ENCODE assay signal across 16 cellular contexts in the genomic region with DNA sequence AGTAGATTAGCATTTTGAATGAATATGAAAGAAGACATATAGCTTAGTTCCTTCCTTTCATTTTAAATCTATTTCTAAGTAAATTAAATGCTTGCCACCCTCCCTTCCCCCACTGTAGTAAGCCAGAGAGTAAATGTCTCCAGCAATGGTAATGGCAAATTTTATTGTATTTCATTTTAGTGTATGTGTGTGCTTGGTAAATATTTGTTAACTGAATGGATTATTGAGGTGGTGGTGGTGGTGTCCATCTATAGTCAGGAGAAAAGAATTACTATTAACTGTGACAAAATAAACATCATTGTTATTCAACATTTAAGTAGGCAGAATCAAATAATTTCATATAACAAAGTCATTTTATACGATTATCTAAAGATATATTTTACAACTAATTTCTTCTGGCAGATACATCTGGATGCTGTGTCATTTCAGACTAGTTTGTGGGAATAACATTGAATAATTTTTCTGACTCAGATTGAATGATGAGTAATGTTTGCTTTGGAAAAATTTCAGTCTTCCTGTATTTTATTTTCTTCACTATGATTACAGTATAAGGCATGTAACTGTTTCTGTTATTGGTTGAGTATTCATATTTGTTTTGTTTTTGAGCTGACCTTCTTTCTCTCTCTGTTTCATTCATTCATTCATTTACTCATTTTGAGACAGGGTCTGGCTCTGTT. TPM values are rescaled to one million over a fixed set of nuclear protein-coding genes. Genes with fewer than 3 reads are reported as not detected.
DNase-seq lines count a peak whose midpoint lies in the region; ATAC-seq, FAIRE-seq and TF ChIP-seq lines count a peak whose summit lies in the region.
"Had no signal": no experiment of that assay in that cellular context is flagged by ENCODE, and none has a peak within 500 bp of the region (broad histone marks: within the 10 kb centered on the region; RNA-seq: fewer than 3 reads in every experiment).

No MANE protein-coding gene starts in this region.

- no peaks in the 10 kb centered on the region for H3K27me3 ChIP-seq in mammary epithelial cell (ENCODE audit: insufficient read depth, low read length)
- H3K27me3 ChIP-seq in colonic mucosa = no peaks in the 10 kb centered on the region
- H3K27me3 ChIP-seq: thyroid gland had no signal

- H3K4me1 ChIP-seq in A549 (peaks cover 10% of the 10 kb centered on the region; the same call in 1 of the 3 replicates), mammary epithelial cell (ENCODE audit: insufficient read depth, low read length) (peaks cover 11% of the 10 kb centered on the region), colonic mucosa (no peaks in the 10 kb centered on the region)

- TF ChIP-seq CTCF in A549 (IDR thresholded peaks at IDR 0.05) (no peak), mammary epithelial cell (conservative IDR thresholded peaks at IDR 0.05 in 1 of 2, IDR thresholded peaks at IDR 0.05 in 1 of 2; ENCODE audit: extremely low read depth in 1 of 2, insufficient read depth in 1 of 2, low read depth in 1 of 2, low read length in 2 of 2) (no peak), colonic mucosa (IDR thresholded peaks at IDR 0.05) (no peak)

- no peak for DNase-seq in A549 (ENCODE audit: low read depth in 1 of 2, low spot score in 1 of 2)
- peak; percentile 77 for DNase-seq in NCI-H146 treated with DMSO at 0.1 percent for 48 hours (lab: John Stamatoyannopoulos, UW; ENCODE audit: unreplicated experiment)
- peak; percentile 53 for DNase-seq in mammary epithelial cell
- DNase-seq in hepatic stellate cell (ENCODE audit: low spot score) = peak; percentile 19
- DNase-seq in colonic mucosa = no peak
- no peak for DNase-seq in NK-92 (lab: John Stamatoyannopoulos, UW; ENCODE audit: unreplicated experiment)
- DNase-seq in NCI-H526 (lab: John Stamatoyannopoulos, UW) = no peak
- no peak for DNase-seq in activated gamma-delta T cell treated with Interleukin-2 at 50 U/mL for 16 hours
- DNase-seq: activated CD4-positive, alpha-beta T cell treated with anti-CD3 and anti-CD28 coated beads, Interleukin-2, amount 10 ng/mL, durations not matched to agents 7 days and 5 days; activated T-cell treated with anti-CD3 and anti-CD28 coated beads, Interleukin-2, amount 50 U/mL, for 24 hours; DMS 273 treated with DMSO at 0.1 percent for 48 hours; MV-4-11; NCI-H226; T-helper 17 cell; thyroid gland had no signal

- no TSS peak for BruUV-seq in mammary epithelial cell (replicated peaks; lab: Mats Ljungman, UMichigan)

- CTCF ChIA-PET in A549 (lab: Yijun Ruan, JAX) = no interaction called here
- CTCF ChIA-PET in mammary epithelial cell (lab: Charles Lee; ENCODE audit: low non-redundant PET) = no interaction called here

- in situ Hi-C loops in mammary epithelial cell (cut with MboI; ENCODE audit: low sequenced_read_pairs in 2 of 2) = no loop called here

- no peaks in the 10 kb centered on the region for H3K9me3 ChIP-seq in A549
- H3K9me3 ChIP-seq in mammary epithelial cell (replicated peaks; ENCODE audit: insufficient read depth, low read length) = no peaks in the 10 kb centered on the region
- no peaks in the 10 kb centered on the region for H3K9me3 ChIP-seq in colonic mucosa
- H3K9me3 ChIP-seq: thyroid gland had no signal

- H3K4me2 ChIP-seq in A549 (0 out of 3 replicates have a peak overlapping the region, but pooled peaks have one; percentile 14), mammary epithelial cell (ENCODE audit: insufficient read depth, low read depth, low read length) (peak overlapping the region; percentile 41)

- H3K36me3 ChIP-seq in mammary epithelial cell (ENCODE audit: insufficient read depth, low read length) (no peaks in the 10 kb centered on the region), colonic mucosa (no peaks in the 10 kb centered on the region)
- H3K36me3 ChIP-seq: thyroid gland had no signal

- POLR2A ChIA-PET in A549 (lab: Yijun Ruan, JAX) = no interaction called here

- TF ChIP-seq RAD21 in A549 (conservative IDR thresholded peaks at IDR 0.05 in 1 of 2, IDR thresholded peaks at IDR 0.05 in 1 of 2) = no peak

- no peak overlapping the region for H3K9ac ChIP-seq in mammary epithelial cell (ENCODE audit: insufficient read depth, low read length)
- H3K9ac ChIP-seq in colonic mucosa (ENCODE audit: low read depth in 2 of 2, low read length in 2 of 2) = no peak overlapping the region

- intact Hi-C loops in mammary epithelial cell (cut with micrococcal nuclease) (no loop called here), colonic mucosa (cut with DNase I) (no loop called here)

- no peaks in the 10 kb centered on the region for H4K20me1 ChIP-seq in mammary epithelial cell (ENCODE audit: insufficient read depth, low read length)

- H2AFZ ChIP-seq in mammary epithelial cell (ENCODE audit: low read depth, low read length) = no peak overlapping the region

- no peak for ATAC-seq in A549
- ATAC-seq: T-helper 17 cell had no signal

- TF ChIP-seq EP300 in A549 (IDR thresholded peaks at IDR 0.05) = no peak

- 0% methylated on average over 1 of the region's 1 CpG for WGBS in A549 (ENCODE audit: missing lambda C conversion rate)
- 6% methylated on average over 1 of the region's 1 CpG for WGBS in mammary epithelial cell (ENCODE audit: low coverage, missing lambda C conversion rate)

- dilution Hi-C loops in mammary epithelial cell (cut with HindIII; ENCODE audit: low sequenced_read_pairs) = no loop called here

- no peak overlapping the region for H3K27ac ChIP-seq in A549
- no peak overlapping the region for H3K27ac ChIP-seq in mammary epithelial cell (ENCODE audit: insufficient read depth, low read depth, low read length)
- H3K27ac ChIP-seq in colonic mucosa = no peak overlapping the region
- H3K27ac ChIP-seq: thyroid gland had no signal

- H3K4me3 ChIP-seq in A549 (no peak overlapping the region), mammary epithelial cell (replicated peaks in 1 of 3; ENCODE audit: insufficient read depth in 1 of 3, low read depth in 2 of 3, low read length in 3 of 3) (no peak overlapping the region), colonic mucosa (no peak overlapping the region)
- H3K4me3 ChIP-seq: thyroid gland had no signal

- no peak for FAIRE-seq in A549 (lab: Jason Lieb, UNC)

- H3K79me2 ChIP-seq in mammary epithelial cell (ENCODE audit: insufficient read depth, low read length) = no peaks in the 10 kb centered on the region

- no peak for TF ChIP-seq POLR2A in A549 (IDR thresholded peaks at IDR 0.05; ENCODE audit: low read length)

TF ChIP-seq in A549, 52 proteins besides CTCF, POLR2A, EP300 and RAD21:
- TF ChIP-seq ZNF302 (CRISPR knock-in tag; IDR thresholded peaks at IDR 0.05) (no peak), ZC3H11A (IDR thresholded peaks at IDR 0.05) (no peak), POLR2AphosphoS2 (conservative IDR thresholded peaks at IDR 0.05; ENCODE audit: low read length) (no peak), PHF8 (IDR thresholded peaks at IDR 0.05; ENCODE audit: borderline replicate concordance, low read depth) (no peak), CBX2 (IDR thresholded peaks at IDR 0.05; ENCODE audit: borderline replicate concordance, low read depth) (no peak), EHMT2 (IDR thresholded peaks at IDR 0.05; ENCODE audit: low read depth) (no peak), SMC3 (IDR thresholded peaks at IDR 0.05) (no peak), NFE2L2 (conservative IDR thresholded peaks at IDR 0.05; ENCODE audit: low read length) (no peak), HOXB13 (CRISPR knock-in tag; IDR thresholded peaks at IDR 0.05; ENCODE audit: low read depth) (no peak), HOXB5 (CRISPR knock-in tag; IDR thresholded peaks at IDR 0.05) (no peak), MAFK (IDR thresholded peaks at IDR 0.05; ENCODE audit: partially characterized antibody) (no peak), CEBPB (IDR thresholded peaks at IDR 0.05) (no peak), MAZ (IDR thresholded peaks at IDR 0.05; ENCODE audit: borderline replicate concordance, low read depth, low read length) (no peak), GATA3 (IDR thresholded peaks at IDR 0.05; ENCODE audit: borderline replicate concordance) (no peak), RNF2 (IDR thresholded peaks at IDR 0.05; ENCODE audit: borderline replicate concordance, low read depth) (no peak), ZSCAN20 (CRISPR knock-in tag; IDR thresholded peaks at IDR 0.05) (no peak), HEYL (CRISPR knock-in tag; IDR thresholded peaks at IDR 0.05) (no peak)
- TF ChIP-seq, protein P1, sequence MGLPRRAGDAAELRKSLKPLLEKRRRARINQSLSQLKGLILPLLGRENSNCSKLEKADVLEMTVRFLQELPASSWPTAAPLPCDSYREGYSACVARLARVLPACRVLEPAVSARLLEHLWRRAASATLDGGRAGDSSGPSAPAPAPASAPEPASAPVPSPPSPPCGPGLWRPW (IDR thresholded peaks at IDR 0.05) = no peak
- TF ChIP-seq, protein P2, sequence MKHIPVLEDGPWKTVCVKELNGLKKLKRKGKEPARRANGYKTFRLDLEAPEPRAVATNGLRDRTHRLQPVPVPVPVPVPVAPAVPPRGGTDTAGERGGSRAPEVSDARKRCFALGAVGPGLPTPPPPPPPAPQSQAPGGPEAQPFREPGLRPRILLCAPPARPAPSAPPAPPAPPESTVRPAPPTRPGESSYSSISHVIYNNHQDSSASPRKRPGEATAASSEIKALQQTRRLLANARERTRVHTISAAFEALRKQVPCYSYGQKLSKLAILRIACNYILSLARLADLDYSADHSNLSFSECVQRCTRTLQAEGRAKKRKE (CRISPR knock-in tag; IDR thresholded peaks at IDR 0.05; ENCODE audit: low read depth) = no peak
- TF ChIP-seq, protein P3, sequence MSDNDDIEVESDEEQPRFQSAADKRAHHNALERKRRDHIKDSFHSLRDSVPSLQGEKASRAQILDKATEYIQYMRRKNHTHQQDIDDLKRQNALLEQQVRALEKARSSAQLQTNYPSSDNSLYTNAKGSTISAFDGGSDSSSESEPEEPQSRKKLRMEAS (IDR thresholded peaks at IDR 0.05) = no peak

RNA-seq across cellular contexts. Expression of a gene that starts 18.3 kb away (rescaled TPM):
- polyA plus RNA-seq in A549 (2011; rRNA removed) (not detected in 2 replicates), A549 (2017; fragmentation: RNase III; extraction: RNeasy Plus Mini Kit Qiagen cat#74134 plus additional on column Dnase treatment) (not detected in 3 replicates), mammary epithelial cell (not detected)
- polyA plus RNA-seq in A549 (2012; cell fraction: cytosol; rRNA removed) = not detected in 2 replicates
- not detected in 2 replicates for polyA plus RNA-seq in A549 (2012; cell fraction: nucleus; rRNA removed)
- not detected in 2 replicates for polyA minus RNA-seq in A549 (2011; rRNA and poly(A)+ RNA removed)
- total RNA-seq in mammary epithelial cell (under 1 TPM in 1 of 2 donors, not detected in 1; 0.50 TPM), colonic mucosa (1 to 10 TPM in 1 of 2 donors, under 1 TPM in 1; 0.59 to 1.7 TPM)
- not detected for polyA minus RNA-seq in mammary epithelial cell
- total RNA-seq: activated CD4-positive, alpha-beta T cell treated with anti-CD3 and anti-CD28 coated beads, Interleukin-2, amount 10 ng/mL, durations not matched to agents 7 days and 5 days; RPMI7951; T-helper 17 cell had no signal

Comparison
In these comparisons a context has a peak if more than half of its experiments do, and no peak if none do; other contexts are left out.
1. DNase-seq: peak in NCI-H146 treated with DMSO at 0.1 percent for 48 hours (single experiment), mammary epithelial cell (single experiment) and hepatic stellate cell (single experiment); none in A549 (0 of 2), colonic mucosa (single experiment), NK-92 (single experiment), NCI-H526 (0 of 2) and activated gamma-delta T cell treated with Interleukin-2 at 50 U/mL for 16 hours (single experiment).